In the genomic region with DNA sequence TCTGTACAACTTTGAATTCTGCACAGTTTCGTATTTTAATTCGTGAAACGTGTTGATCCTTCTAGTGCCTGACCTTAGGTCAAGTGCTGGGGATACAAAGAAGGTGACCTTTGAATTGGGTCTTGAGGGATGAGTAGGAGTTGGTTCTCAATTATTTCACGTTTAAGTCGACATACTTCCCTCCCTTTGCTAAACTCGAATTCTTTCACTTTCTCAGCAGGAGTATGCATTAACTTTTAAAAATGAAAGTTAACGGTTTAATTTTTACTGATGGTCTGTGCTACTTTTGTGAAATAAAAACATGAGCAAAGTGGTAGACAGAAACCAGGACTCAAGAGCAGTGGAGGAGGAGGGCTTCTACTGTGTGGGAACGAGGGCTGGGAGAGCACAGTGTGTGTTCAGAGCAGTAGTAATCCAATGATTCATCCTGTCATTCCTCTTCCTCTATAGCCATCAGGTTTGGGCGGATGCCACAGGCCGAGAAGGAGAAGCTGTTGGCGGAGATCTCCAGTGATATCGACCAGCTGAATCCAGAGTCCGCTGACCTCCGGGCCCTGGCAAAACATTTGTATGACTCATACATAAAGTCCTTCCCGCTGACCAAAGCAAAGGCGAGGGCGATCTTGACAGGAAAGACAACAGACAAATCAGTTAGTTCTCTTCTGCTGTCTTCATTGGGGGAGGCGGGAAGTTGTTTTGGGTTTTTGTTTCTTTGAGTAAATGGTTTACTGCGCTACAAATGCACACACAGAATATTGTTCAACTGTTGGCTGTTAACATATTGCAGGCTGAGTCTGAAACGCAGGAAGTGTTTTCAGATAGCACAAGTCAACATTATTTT, we compare ENCODE assay signal across 8 cellular contexts.
DNase-seq lines count a peak whose midpoint lies in the region; ATAC-seq and TF ChIP-seq lines count a peak whose summit lies in the region.
"Had no signal": no experiment of that assay in that cellular context is flagged by ENCODE, and none has a peak within 500 bp of the region (broad histone marks: within the 10 kb centered on the region; RNA-seq: fewer than 3 reads in every experiment).

No MANE protein-coding gene starts in this region.

- peak overlapping the region; percentile 60 for H3K27ac Mint-ChIP-seq in dendritic cell treated with granulocyte-macrophage colony-stimulating factor and Interleukin-4, amounts not matched to agents 40 ng/mL and 50 ng/mL, for 4 days

- peaks cover 26% of the 10 kb centered on the region for H3K36me3 Mint-ChIP-seq in dendritic cell treated with granulocyte-macrophage colony-stimulating factor and Interleukin-4, amounts not matched to agents 40 ng/mL and 50 ng/mL, for 4 days (ENCODE audit: low read depth)

- peaks cover 3% of the 10 kb centered on the region for H3K79me1 ChIP-seq in mesenchymal stem cell (replicated peaks; ENCODE audit: low read length, poor library complexity, severe bottlenecking)

- H4K8ac ChIP-seq in mesenchymal stem cell (ENCODE audit: low read length), result no peak overlapping the region

- H3K27me3 Mint-ChIP-seq in dendritic cell treated with granulocyte-macrophage colony-stimulating factor and Interleukin-4, amounts not matched to agents 40 ng/mL and 50 ng/mL, for 4 days, result no peaks in the 10 kb centered on the region

- DNase-seq in NB4 (ENCODE audit: low read depth) (peak; percentile 77), mesenchymal stem cell (peak; percentile 98), uterus (peak; percentile 90 to 96), NCI-H1105 (lab: John Stamatoyannopoulos, UW) (no peak), T-helper 2 cell (no peak)

- H2BK15ac ChIP-seq in mesenchymal stem cell (ENCODE audit: low read depth, poor library complexity, severe bottlenecking), result no peak overlapping the region

- no peak overlapping the region for H3K23ac ChIP-seq in mesenchymal stem cell (ENCODE audit: low read length in 2 of 2)

- no peak overlapping the region for H4K91ac ChIP-seq in mesenchymal stem cell (ENCODE audit: low read length)

- no peak overlapping the region for H3K14ac ChIP-seq in mesenchymal stem cell (ENCODE audit: low read length in 2 of 2)

- H3K9me3 Mint-ChIP-seq in dendritic cell treated with granulocyte-macrophage colony-stimulating factor and Interleukin-4, amounts not matched to agents 40 ng/mL and 50 ng/mL, for 4 days, result no peaks in the 10 kb centered on the region

- H3K27me3 ChIP-seq in mesenchymal stem cell (ENCODE audit: control insufficient read depth in 1 of 2, insufficient read depth in 1 of 2, low read length in 2 of 2), result no peaks in the 10 kb centered on the region
- no peaks in the 10 kb centered on the region for H3K27me3 ChIP-seq in uterus

- H3K9ac ChIP-seq in mesenchymal stem cell (ENCODE audit: low read length), result peak overlapping the region; percentile 40

- H3K4me3 Mint-ChIP-seq in dendritic cell treated with granulocyte-macrophage colony-stimulating factor and Interleukin-4, amounts not matched to agents 40 ng/mL and 50 ng/mL, for 4 days, result peak overlapping the region; percentile 20

- intact Hi-C loops in dendritic cell treated with granulocyte-macrophage colony-stimulating factor and Interleukin-4, amounts not matched to agents 40 ng/mL and 50 ng/mL, for 4 days (cut with micrococcal nuclease), result no loop called here
- intact Hi-C loops in uterus (cut with DNase I; ENCODE audit: low total_unique reads), result no loop called here

- H2BK120ac ChIP-seq in mesenchymal stem cell (ENCODE audit: low read depth, low read length), result no peak overlapping the region

- no peak overlapping the region for H2AFZ ChIP-seq in mesenchymal stem cell (ENCODE audit: low read depth, low read length)

- TF ChIP-seq POLR2A in NB4 (IDR thresholded peaks at IDR 0.05; ENCODE audit: extremely low read depth, insufficient read length) (no peak), uterus (IDR thresholded peaks at IDR 0.05) (no peak)

- peaks cover 0 to 50% of the 10 kb centered on the region in 2 experiments for H3K36me3 ChIP-seq in mesenchymal stem cell (ENCODE audit: control insufficient read depth in 1 of 2, insufficient read depth in 2 of 2, low read depth in 1 of 2, low read length in 2 of 2)
- no peaks in the 10 kb centered on the region for H3K36me3 ChIP-seq in uterus

- WGBS in mesenchymal stem cell, result 10% methylated on average over 14 of the region's 20 CpGs

- TF ChIP-seq CTCF in NB4 (IDR thresholded peaks at IDR 0.05; ENCODE audit: low read depth, low read length) (no peak), uterus (IDR thresholded peaks at IDR 0.05) (no peak)

- no peak overlapping the region for H2AK5ac ChIP-seq in mesenchymal stem cell (ENCODE audit: low read length, severe bottlenecking)

- no peak overlapping the region for H2BK5ac ChIP-seq in mesenchymal stem cell (ENCODE audit: low read depth, low read length, poor library complexity, severe bottlenecking)

- H3K4me3 ChIP-seq in NB4 (ENCODE audit: low read depth, low read length) (peak overlapping the region; percentile 51), mesenchymal stem cell (ENCODE audit: insufficient read depth in 1 of 2, low read depth in 1 of 2, low read length in 2 of 2) (peak overlapping the region in 1 of 2 experiments; percentile 33), uterus (peak overlapping the region in 1 of 2 donors; percentile 13)

- H3K27ac ChIP-seq in mesenchymal stem cell (ENCODE audit: low read length, poor library complexity, severe bottlenecking) (peak overlapping the region; percentile 95), uterus (peak overlapping the region; percentile 60 to 83)
- H3K27ac ChIP-seq: epithelial cell of prostate had no signal

- peaks cover 5% of the 10 kb centered on the region for H3K4me1 ChIP-seq in mesenchymal stem cell (ENCODE audit: control insufficient read depth, insufficient read depth, low read depth, low read length)
- H3K4me1 ChIP-seq in uterus, result no peaks in the 10 kb centered on the region

- peaks cover 22% of the 10 kb centered on the region for H3K4me1 Mint-ChIP-seq in dendritic cell treated with granulocyte-macrophage colony-stimulating factor and Interleukin-4, amounts not matched to agents 40 ng/mL and 50 ng/mL, for 4 days (ENCODE audit: low read depth)

- H3K9me3 ChIP-seq in mesenchymal stem cell (ENCODE audit: control insufficient read depth, low read length) (no peaks in the 10 kb centered on the region), uterus (no peaks in the 10 kb centered on the region)

- H2BK12ac ChIP-seq in mesenchymal stem cell (ENCODE audit: low read length in 2 of 2), result no peak overlapping the region

- no peak overlapping the region for H3K4ac ChIP-seq in mesenchymal stem cell (ENCODE audit: low read depth in 1 of 2, low read length in 2 of 2)

- H3K18ac ChIP-seq in mesenchymal stem cell (ENCODE audit: low read depth in 1 of 2, low read length in 2 of 2), result no peak overlapping the region

- ATAC-seq in HG03025 (IDR thresholded peaks at IDR 0.05; ENCODE audit: low FRiP score, unreplicated experiment), result no peak

- H3K4me2 ChIP-seq in mesenchymal stem cell (ENCODE audit: low read length, poor library complexity, severe bottlenecking), result peak overlapping the region; percentile 58

Comparison
In these comparisons a context has a peak if more than half of its experiments do, and no peak if none do; other contexts are left out.
1. DNase-seq: peak in NB4 (single experiment), mesenchymal stem cell (single experiment) and uterus (2 of 2); none in NCI-H1105 (single experiment) and T-helper 2 cell (0 of 5).